Comparison of ENCODE assay signal across 8 cellular contexts in the genomic region with DNA sequence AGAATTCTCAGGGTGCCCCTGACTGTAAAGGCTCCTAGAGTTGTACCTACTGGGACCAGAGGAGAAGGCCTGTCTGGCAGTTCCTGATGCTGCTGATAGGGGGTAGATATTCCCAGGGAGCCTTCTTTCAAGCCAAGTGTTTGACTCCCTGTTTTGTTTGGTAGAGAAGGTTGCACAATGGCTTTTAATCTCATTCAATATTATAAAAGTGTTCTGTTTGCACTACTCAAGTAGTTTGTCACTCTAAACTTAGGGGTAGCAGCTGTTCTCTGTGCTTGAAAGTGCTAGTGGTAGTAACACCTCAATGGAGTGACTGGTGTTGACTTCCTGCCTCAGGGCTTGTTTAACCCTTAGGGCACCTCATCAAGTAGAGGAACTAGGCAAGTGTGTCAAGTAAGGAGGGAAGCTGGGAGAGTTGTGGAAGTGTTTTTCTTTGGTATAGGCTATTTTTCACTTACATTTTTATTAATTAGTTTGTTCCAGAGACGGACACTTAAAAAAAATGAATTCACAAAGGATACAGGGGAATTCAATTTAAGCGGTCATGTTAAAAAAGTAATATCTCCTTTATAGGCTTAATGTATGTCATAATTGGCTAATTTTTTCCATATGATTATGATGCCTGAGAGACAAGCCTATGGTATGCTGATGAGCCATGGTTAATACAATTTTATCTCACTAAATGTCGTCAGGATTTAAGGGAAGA. TPM values are rescaled to one million over a fixed set of nuclear protein-coding genes. Genes with fewer than 3 reads are reported as not detected.
DNase-seq lines count a peak whose midpoint lies in the region; ATAC-seq and TF ChIP-seq lines count a peak whose summit lies in the region.

No MANE protein-coding gene starts in this region.

- DNase-seq in DMS153 treated with DMSO at 0.1 percent for 48 hours (lab: John Stamatoyannopoulos, UW; ENCODE audit: unreplicated experiment) = peak; percentile 67
- DNase-seq in NCI-H1105 treated with DMSO at 0.1 percent for 48 hours (lab: John Stamatoyannopoulos, UW) = peak; percentile 16
- no peak for DNase-seq in coronary artery (ENCODE audit: low spot score)
- no peak for DNase-seq in omental fat pad (ENCODE audit: low spot score)
- DNase-seq in AML-193 (lab: John Stamatoyannopoulos, UW) = no peak
- no peak for DNase-seq in activated CD4-positive, alpha-beta T cell treated with anti-CD3 and anti-CD28 coated beads, Interleukin-2, amount 50 U/mL, for 48 hours
- DNase-seq in germinal center (ENCODE audit: low spot score) = no peak

- no peak overlapping the region for H3K4me3 ChIP-seq in coronary artery

- no peak for TF ChIP-seq CTCF in coronary artery (IDR thresholded peaks at IDR 0.05)
- no peak for TF ChIP-seq CTCF in omental fat pad (IDR thresholded peaks at IDR 0.05)

- H3K27ac ChIP-seq in coronary artery = peak overlapping the region; percentile 19 to 85

- ATAC-seq in omental fat pad (ENCODE audit: low FRiP score) = peak; percentile 56
- ATAC-seq in GM21576 (IDR thresholded peaks at IDR 0.05; ENCODE audit: unreplicated experiment) = no peak

RNA-seq across cellular contexts. Expression of a gene that starts 38.1 kb away (rescaled TPM):
- total RNA-seq in omental fat pad = 10 to 100 TPM in 3 of 4 donors, 1 to 10 TPM in 1; 7.6 to 18.8 (median 12.9) TPM

RNA-seq across cellular contexts. Expression of a gene that starts 59.5 kb away (rescaled TPM):
- total RNA-seq in omental fat pad = 100 to 1,000 TPM in 2 of 4 donors, 10 to 100 TPM in 2; 93.0 to 138 (median 105) TPM

Comparison
In these comparisons a context has a peak if more than half of its experiments do, and no peak if none do; other contexts are left out.
1. DNase-seq: peak in DMS153 treated with DMSO at 0.1 percent for 48 hours (single experiment) and NCI-H1105 treated with DMSO at 0.1 percent for 48 hours (single experiment); none in coronary artery (single experiment), omental fat pad (single experiment), AML-193 (0 of 2), activated CD4-positive, alpha-beta T cell treated with anti-CD3 and anti-CD28 coated beads, Interleukin-2, amount 50 U/mL, for 48 hours (0 of 2) and germinal center (single experiment).